Comparison of ENCODE assay signal across 11 cellular contexts in genomic region chr7:144144426-144144825, GRCh38. TPM values are rescaled to one million over a fixed set of nuclear protein-coding genes. Genes with fewer than 3 reads are reported as not detected.
"Had no signal": no experiment of that assay in that cellular context is flagged by ENCODE, and none has a peak within 500 bp of the region (broad histone marks: within the 10 kb centered on the region; RNA-seq: fewer than 3 reads in every experiment).

No MANE protein-coding gene starts in this region.

- H2AFZ ChIP-seq: GM23248 had no signal

- H3K9me3 ChIP-seq: HAP-1 had no signal

- H3K4me1 ChIP-seq: HAP-1 had no signal

- DNase-seq: GM23248, GOT3, H7, HFFc6, KBM-7 had no signal

- H3K36me3 ChIP-seq: HAP-1 had no signal

- FAIRE-seq: HTR-8/SVneo had no signal

- H3K4me3 ChIP-seq: GM23248, HAP-1 had no signal

- H3K27ac ChIP-seq: GM23248 had no signal

- ATAC-seq: HCT116 had no signal

- H3K9ac ChIP-seq: GM23248 had no signal

RNA-seq across cellular contexts. Expression of gene OR2A14, which starts 21.4 kb away (rescaled TPM):
- total RNA-seq: GM23248, H4, H7, HFFc6, HT-29 had no signal
- polyA plus RNA-seq: GM23248, IgD-negative memory B cell had no signal

RNA-seq across cellular contexts. Expression of gene OR2A2, which starts 35.0 kb away (rescaled TPM):
- total RNA-seq: GM23248, H4, H7, HFFc6, HT-29 had no signal
- polyA plus RNA-seq: GM23248, IgD-negative memory B cell had no signal

RNA-seq across cellular contexts. Expression of gene CTAGE4, which starts 38.8 kb away (rescaled TPM):
- total RNA-seq: GM23248, HFFc6 had no signal
- polyA plus RNA-seq: IgD-negative memory B cell had no signal

RNA-seq across cellular contexts. Expression of gene ARHGEF35, which starts 51.2 kb away (rescaled TPM):
- total RNA-seq: HFFc6 had no signal

RNA-seq across cellular contexts. Expression of gene OR2A12, which starts 58.3 kb away (rescaled TPM):
- total RNA-seq: GM23248, H4, H7, HFFc6, HT-29 had no signal
- polyA plus RNA-seq: GM23248, IgD-negative memory B cell had no signal
